Comparison of ENCODE assay signal across 23 cellular contexts in genomic region chr4:42296196-42296595, GRCh38.
DNase-seq lines count a peak whose midpoint lies in the region; ATAC-seq and TF ChIP-seq lines count a peak whose summit lies in the region.
"Had no signal": no experiment of that assay in that cellular context is flagged by ENCODE, and none has a peak within 500 bp of the region (broad histone marks: within the 10 kb centered on the region; RNA-seq: fewer than 3 reads in every experiment).

No MANE protein-coding gene starts in this region.

- H3K4me3 Mint-ChIP-seq in MCF 10A (ENCODE audit: unreplicated experiment), result no peak overlapping the region
- H3K4me3 Mint-ChIP-seq in type B pancreatic cell, result no peak overlapping the region
- H3K4me3 Mint-ChIP-seq: activated naive CD8-positive, alpha-beta T cell treated with anti-CD3 and anti-CD28 coated beads for 36 hours; naive thymus-derived CD4-positive, alpha-beta T cell had no signal

- no peaks in the 10 kb centered on the region for H3K27me3 ChIP-seq in mammary epithelial cell (ENCODE audit: insufficient read depth, low read length)
- H3K27me3 ChIP-seq in thyroid gland, result no peaks in the 10 kb centered on the region
- H3K27me3 ChIP-seq: right atrium auricular region, uterus had no signal

- in situ Hi-C loops in mammary epithelial cell (cut with MboI; ENCODE audit: low sequenced_read_pairs in 2 of 2), result no loop called here

- H3K9ac ChIP-seq in mammary epithelial cell (ENCODE audit: insufficient read depth, low read length), result no peak overlapping the region

- no peaks in the 10 kb centered on the region for H3K4me1 Mint-ChIP-seq in MCF 10A (ENCODE audit: insufficient read depth, unreplicated experiment)
- no peaks in the 10 kb centered on the region for H3K4me1 Mint-ChIP-seq in type B pancreatic cell (ENCODE audit: unreplicated experiment)
- H3K4me1 Mint-ChIP-seq: activated naive CD8-positive, alpha-beta T cell treated with anti-CD3 and anti-CD28 coated beads for 36 hours; naive thymus-derived CD4-positive, alpha-beta T cell had no signal

- H3K27ac ChIP-seq in mammary epithelial cell (ENCODE audit: insufficient read depth, low read depth, low read length) (no peak overlapping the region), thyroid gland (no peak overlapping the region)
- H3K27ac ChIP-seq: 22Rv1, right atrium auricular region, RWPE1, uterus had no signal

- H3K4me2 ChIP-seq in mammary epithelial cell (ENCODE audit: insufficient read depth, low read depth, low read length), result no peak overlapping the region

- intact Hi-C loops in MCF 10A (cut with micrococcal nuclease) (no loop called here), mammary epithelial cell (cut with micrococcal nuclease) (no loop called here), thyroid gland (cut with DNase I) (no loop called here)

- no peaks in the 10 kb centered on the region for H4K20me1 ChIP-seq in mammary epithelial cell (ENCODE audit: insufficient read depth, low read length)

- DNase-seq in MCF 10A (ENCODE audit: unreplicated experiment), result peak; percentile 31
- no peak for DNase-seq in mammary epithelial cell
- DNase-seq in RPMI7951 (ENCODE audit: low read depth), result peak; percentile 9
- peak; percentile 5 for DNase-seq in fibroblast of the aortic adventitia (ENCODE audit: low read depth)
- DNase-seq in thyroid gland, result no peak
- DNase-seq in type B pancreatic cell (ENCODE audit: extremely low spot score, unreplicated experiment), result no peak
- no peak for DNase-seq in stimulated activated CD4-positive, alpha-beta T cell treated with anti-CD3 and anti-CD28 coated beads, Interleukin-4, amount 100 ng/mL, for 24 hours
- DNase-seq: activated CD4-positive, alpha-beta T cell treated with anti-CD3 and anti-CD28 coated beads for 4 hours; activated naive CD8-positive, alpha-beta T cell treated with anti-CD3 and anti-CD28 coated beads for 36 hours; AML-193; COR-L47; head of caudate nucleus; Karpas-422; left cardiac atrium; naive thymus-derived CD4-positive, alpha-beta T cell; NCI-H2107; NCI-H510A treated with DMSO at 0.1 percent for 48 hours; substantia nigra; uterus had no signal

- TF ChIP-seq CTCF in MCF 10A (IDR thresholded peaks at IDR 0.05; ENCODE audit: unreplicated experiment) (no peak), mammary epithelial cell (conservative IDR thresholded peaks at IDR 0.05 in 1 of 2, IDR thresholded peaks at IDR 0.05 in 1 of 2; ENCODE audit: extremely low read depth in 1 of 2, insufficient read depth in 1 of 2, low read depth in 1 of 2, low read length in 2 of 2) (no peak), fibroblast of the aortic adventitia (IDR thresholded peaks at IDR 0.05; ENCODE audit: insufficient read depth, low read length) (no peak), thyroid gland (IDR thresholded peaks at IDR 0.05) (no peak), type B pancreatic cell (conservative IDR thresholded peaks at IDR 0.05) (no peak)

- H3K36me3 Mint-ChIP-seq in MCF 10A (ENCODE audit: insufficient read depth, unreplicated experiment), result no peaks in the 10 kb centered on the region
- no peaks in the 10 kb centered on the region for H3K36me3 Mint-ChIP-seq in type B pancreatic cell
- H3K36me3 Mint-ChIP-seq: activated naive CD8-positive, alpha-beta T cell treated with anti-CD3 and anti-CD28 coated beads for 36 hours; naive thymus-derived CD4-positive, alpha-beta T cell had no signal

- H3K9me3 ChIP-seq in mammary epithelial cell (replicated peaks; ENCODE audit: insufficient read depth, low read length) (no peaks in the 10 kb centered on the region), thyroid gland (no peaks in the 10 kb centered on the region)
- H3K9me3 ChIP-seq: right atrium auricular region, uterus had no signal

- CTCF ChIA-PET in MCF 10A (lab: Yijun Ruan, JAX) (interaction anchor here (1.0 to 1.3 kb wide), 2 partner anchors 14 to 165 kb away, joined by 3 to 8 read pairs; no protein-coding TSS in a partner anchor), mammary epithelial cell (lab: Charles Lee; ENCODE audit: low non-redundant PET) (no interaction called here)

- H3K27me3 Mint-ChIP-seq in MCF 10A (ENCODE audit: insufficient read depth, unreplicated experiment) (no peaks in the 10 kb centered on the region), type B pancreatic cell (peaks cover 14% of the 10 kb centered on the region)

- BruUV-seq in MCF 10A (replicated peaks; lab: Mats Ljungman, UMichigan) (no TSS peak), mammary epithelial cell (replicated peaks; lab: Mats Ljungman, UMichigan) (no TSS peak)

- no peaks in the 10 kb centered on the region for H3K4me1 ChIP-seq in mammary epithelial cell (ENCODE audit: insufficient read depth, low read length)
- no peaks in the 10 kb centered on the region for H3K4me1 ChIP-seq in thyroid gland
- H3K4me1 ChIP-seq: right atrium auricular region, uterus had no signal

- dilution Hi-C loops in mammary epithelial cell (cut with HindIII; ENCODE audit: low sequenced_read_pairs), result no loop called here

- H3K79me2 ChIP-seq in mammary epithelial cell (ENCODE audit: insufficient read depth, low read length), result no peaks in the 10 kb centered on the region

- no peaks in the 10 kb centered on the region for H3K9me3 Mint-ChIP-seq in MCF 10A (ENCODE audit: unreplicated experiment)
- no peaks in the 10 kb centered on the region for H3K9me3 Mint-ChIP-seq in type B pancreatic cell
- H3K9me3 Mint-ChIP-seq: activated naive CD8-positive, alpha-beta T cell treated with anti-CD3 and anti-CD28 coated beads for 36 hours had no signal

- WGBS in mammary epithelial cell (ENCODE audit: low coverage, missing lambda C conversion rate), result 83% methylated on average over 3 of the region's 3 CpGs
- 76 to 84% methylated on average over 3 of the region's 3 CpGs for WGBS in thyroid gland, 2 donors

- POLR2A ChIA-PET in MCF 10A (lab: Yijun Ruan, JAX), result no interaction called here

- TF ChIP-seq POLR2A in thyroid gland (IDR thresholded peaks at IDR 0.05), result no peak

- no peak overlapping the region for H2AFZ ChIP-seq in mammary epithelial cell (ENCODE audit: low read depth, low read length)

- H3K27ac Mint-ChIP-seq in MCF 10A (ENCODE audit: low read depth, unreplicated experiment) (no peak overlapping the region), type B pancreatic cell (no peak overlapping the region)
- H3K27ac Mint-ChIP-seq: activated naive CD8-positive, alpha-beta T cell treated with anti-CD3 and anti-CD28 coated beads for 36 hours; naive thymus-derived CD4-positive, alpha-beta T cell had no signal

- H3K4me3 ChIP-seq in mammary epithelial cell (replicated peaks in 1 of 3; ENCODE audit: insufficient read depth in 1 of 3, low read depth in 2 of 3, low read length in 3 of 3), result no peak overlapping the region
- H3K4me3 ChIP-seq in fibroblast of the aortic adventitia (ENCODE audit: low read depth, low read length), result no peak overlapping the region
- no peak overlapping the region for H3K4me3 ChIP-seq in thyroid gland (replicated peaks in 1 of 3)
- H3K4me3 ChIP-seq: right atrium auricular region, uterus had no signal

- peak; percentile 73 for ATAC-seq in HG02884 (IDR thresholded peaks at IDR 0.05; ENCODE audit: unreplicated experiment)
- ATAC-seq: left cardiac atrium; naive thymus-derived CD4-positive, alpha-beta T cell had no signal

- no peaks in the 10 kb centered on the region for H3K36me3 ChIP-seq in mammary epithelial cell (ENCODE audit: insufficient read depth, low read length)
- H3K36me3 ChIP-seq in thyroid gland, result no peaks in the 10 kb centered on the region
- H3K36me3 ChIP-seq: right atrium auricular region, uterus had no signal

Comparison
In these comparisons a context has a peak if more than half of its experiments do, and no peak if none do; other contexts are left out.
1. DNase-seq: peak in MCF 10A (single experiment), RPMI7951 (single experiment) and fibroblast of the aortic adventitia (single experiment); none in mammary epithelial cell (single experiment), thyroid gland (0 of 2), type B pancreatic cell (single experiment) and stimulated activated CD4-positive, alpha-beta T cell treated with anti-CD3 and anti-CD28 coated beads, Interleukin-4, amount 100 ng/mL, for 24 hours (single experiment).